Comparison of ENCODE assay signal across 8 cellular contexts in genomic region chrX:65821721-65822496, GRCh38.
A peak's percentile ranks its signal among the peaks of the same experiment; 100 is the strongest.
DNase-seq lines count a peak whose midpoint lies in the region; ATAC-seq and TF ChIP-seq lines count a peak whose summit lies in the region.

No MANE protein-coding gene starts in this region.

- CTCF ChIA-PET in RWPE1 (lab: Yijun Ruan, JAX) = no interaction called here

- no peak for TF ChIP-seq CTCF in GM13976 (IDR thresholded peaks at IDR 0.05; ENCODE audit: borderline replicate concordance, control extremely low read depth, extremely low read depth, insufficient read depth, missing control alignments)
- no peak for TF ChIP-seq CTCF in left ventricle myocardium inferior (IDR thresholded peaks at IDR 0.05; ENCODE audit: borderline replicate concordance)
- TF ChIP-seq CTCF in RWPE1 (conservative IDR thresholded peaks at IDR 0.05; ENCODE audit: low read depth) = no peak

- ATAC-seq in HG03432 (IDR thresholded peaks at IDR 0.05; ENCODE audit: unreplicated experiment) = peak; percentile 86

- POLR2A ChIA-PET in RWPE1 (lab: Yijun Ruan, JAX; ENCODE audit: low non-redundant PET) = no interaction called here

- intact Hi-C loops in left ventricle myocardium inferior (cut with micrococcal nuclease) = no loop called here

- H3K27ac ChIP-seq in left ventricle myocardium inferior (replicated peaks) (no peak overlapping the region), RWPE1 (no peak overlapping the region)

- in situ Hi-C loops in GM13976 (cut with MboI; ENCODE audit: low sequenced_read_pairs, unreplicated experiment) = no loop called here

- H3K9me3 ChIP-seq in left ventricle myocardium inferior (replicated peaks) = no peaks in the 10 kb centered on the region

- no peaks in the 10 kb centered on the region for H3K4me1 ChIP-seq in left ventricle myocardium inferior

- H3K4me3 ChIP-seq in left ventricle myocardium inferior = peak overlapping the region; percentile 61

- H3K27me3 ChIP-seq in left ventricle myocardium inferior (ENCODE audit: low read depth) = no peaks in the 10 kb centered on the region

- H3K36me3 ChIP-seq in left ventricle myocardium inferior = no peaks in the 10 kb centered on the region

- DNase-seq in GM13976 (ENCODE audit: low spot score) (peak; percentile 30), activated T-cell treated with anti-CD3 and anti-CD28 coated beads for 1 hour (ENCODE audit: low read depth) (peak; percentile 25), left ventricle myocardium inferior (peak; percentile 18), germinal center (ENCODE audit: low spot score) (no peak), RWPE1 (ENCODE audit: low spot score) (no peak), midbrain (lab: John Stamatoyannopoulos, UW) (no peak)
- DNase-seq in stimulated activated CD8-positive, alpha-beta memory T cell treated with anti-CD3 and anti-CD28 coated beads, Interleukin-15, amount 100 ng/mL, for 24 hours (ENCODE audit: low read depth) = peak; percentile 1

Comparison
In these comparisons a context has a peak if more than half of its experiments do, and no peak if none do; other contexts are left out.
1. DNase-seq: peak in GM13976 (single experiment), activated T-cell treated with anti-CD3 and anti-CD28 coated beads for 1 hour (single experiment), left ventricle myocardium inferior (single experiment) and stimulated activated CD8-positive, alpha-beta memory T cell treated with anti-CD3 and anti-CD28 coated beads, Interleukin-15, amount 100 ng/mL, for 24 hours (single experiment); none in germinal center (single experiment), RWPE1 (single experiment) and midbrain (single experiment).